In the genomic region with DNA sequence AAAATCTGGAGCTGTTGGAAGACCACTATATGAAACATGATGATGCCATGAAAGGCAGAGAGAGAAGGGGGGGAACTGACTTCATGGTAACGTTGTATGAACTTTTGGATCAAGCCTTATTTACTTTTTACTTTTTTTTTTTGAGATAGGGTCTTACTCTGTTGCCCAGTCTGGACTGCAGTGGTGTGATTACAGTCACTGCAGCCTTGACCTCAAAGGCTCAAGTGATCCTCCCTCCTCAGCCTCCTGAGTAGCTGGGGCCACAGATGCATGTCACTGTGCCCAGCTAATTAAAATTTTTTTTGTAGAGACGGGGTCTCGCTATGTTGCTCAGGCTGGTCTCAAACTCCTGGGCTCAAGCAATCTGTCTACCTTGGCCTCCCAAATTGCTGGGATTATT, we compare ENCODE assay signal across 11 cellular contexts.
"Had no signal": no experiment of that assay in that cellular context is flagged by ENCODE, and none has a peak within 500 bp of the region (broad histone marks: within the 10 kb centered on the region; RNA-seq: fewer than 3 reads in every experiment).

No MANE protein-coding gene starts in this region.

- H3K9me3 ChIP-seq: HAP-1 had no signal

- H3K4me3 ChIP-seq: GM23248, GM23338, HAP-1 had no signal

- FAIRE-seq: H1, H54 had no signal

- H3K4me1 ChIP-seq: HAP-1 had no signal

- H3K27ac ChIP-seq: GM23248 had no signal

- H3K36me3 ChIP-seq: HAP-1 had no signal

- ATAC-seq: GM23338, HCT116 had no signal

- H2AFZ ChIP-seq: GM23248, GM23338 had no signal

- DNase-seq: GM23248, GOT3, H7, H9, HCEC 1CT, HFFc6 had no signal

- H3K9ac ChIP-seq: GM23248 had no signal

- H3K4me2 ChIP-seq: GM23338 had no signal
